18 cellular contexts compared by ENCODE assay signal in the genomic region with DNA sequence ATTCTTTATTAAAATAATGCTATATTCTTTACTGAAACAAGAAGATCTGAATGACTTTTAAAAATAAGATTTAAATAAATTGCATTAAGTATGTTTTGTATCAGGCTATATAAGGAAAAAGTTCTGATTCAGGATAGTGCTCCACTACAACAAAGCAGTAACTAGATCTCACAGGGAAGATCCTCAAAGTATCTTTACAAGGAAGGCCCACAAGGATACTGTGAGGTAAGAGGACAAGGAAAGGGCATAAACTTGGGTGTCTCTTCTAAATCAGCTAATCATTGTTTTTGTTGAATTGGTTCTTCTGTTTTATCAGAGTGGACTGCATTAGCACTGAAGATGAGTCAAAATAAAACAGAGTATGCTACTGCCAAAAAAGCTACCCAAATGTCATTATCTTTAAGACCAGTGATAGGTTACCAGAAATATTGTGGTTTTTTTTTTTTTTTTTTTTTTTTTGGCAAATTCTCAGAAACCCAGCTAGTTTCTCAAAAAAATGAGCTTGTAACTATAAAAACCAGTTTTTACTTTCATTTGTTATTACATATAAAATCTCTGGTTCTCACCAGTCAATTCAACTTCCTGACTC.
DNase-seq lines count a peak whose midpoint lies in the region; ATAC-seq and TF ChIP-seq lines count a peak whose summit lies in the region.
"Had no signal": no experiment of that assay in that cellular context is flagged by ENCODE, and none has a peak within 500 bp of the region (broad histone marks: within the 10 kb centered on the region; RNA-seq: fewer than 3 reads in every experiment).

No MANE protein-coding gene starts in this region.

- no peaks in the 10 kb centered on the region for H3K9me3 Mint-ChIP-seq in GM23338
- H3K9me3 Mint-ChIP-seq in activated CD8-positive, alpha-beta T cell treated with anti-CD3 and anti-CD28 coated beads, Interleukin-2, amount 10 ng/mL, durations not matched to agents 7 days and 5 days (ENCODE audit: insufficient read depth): no peaks in the 10 kb centered on the region
- no peaks in the 10 kb centered on the region for H3K9me3 Mint-ChIP-seq in natural killer cell treated with Interleukin-12 subunit alpha and Interleukin-12 subunit beta and Interleukin-15 and Interleukin-18, amount 100 ng/mL, for 72 hours
- H3K9me3 Mint-ChIP-seq: nephron had no signal

- CTCF ChIA-PET in activated CD8-positive, alpha-beta T cell treated with anti-CD3 and anti-CD28 coated beads, Interleukin-2, amount 10 ng/mL, durations not matched to agents 7 days and 5 days (lab: Charles Lee): interaction anchor here (0.6 to 2.3 kb wide), 4 partner anchors 10 to 256 kb away, joined by 3 to 9 read pairs (median 3); no protein-coding TSS in a partner anchor

- no peaks in the 10 kb centered on the region for H4K20me1 ChIP-seq in GM23338 (replicated peaks; ENCODE audit: insufficient read depth)

- POLR2A ChIA-PET in activated CD8-positive, alpha-beta T cell treated with anti-CD3 and anti-CD28 coated beads, Interleukin-2, amount 10 ng/mL, durations not matched to agents 7 days and 5 days (lab: Charles Lee): no interaction called here

- no peaks in the 10 kb centered on the region; the same call in 2 of the 3 replicates for H3K4me1 Mint-ChIP-seq in GM23338
- H3K4me1 Mint-ChIP-seq in activated CD8-positive, alpha-beta T cell treated with anti-CD3 and anti-CD28 coated beads, Interleukin-2, amount 10 ng/mL, durations not matched to agents 7 days and 5 days (ENCODE audit: low read depth): peaks cover 26% of the 10 kb centered on the region
- peaks cover 10 to 40% of the 10 kb centered on the region in 2 donors for H3K4me1 Mint-ChIP-seq in natural killer cell treated with Interleukin-12 subunit alpha and Interleukin-12 subunit beta and Interleukin-15 and Interleukin-18, amount 100 ng/mL, for 72 hours (ENCODE audit: low read depth in 2 of 2)
- H3K4me1 Mint-ChIP-seq: nephron had no signal

- no peaks in the 10 kb centered on the region for H3F3A ChIP-seq in GM23338 (replicated peaks; ENCODE audit: low read depth)

- H3K4me1 ChIP-seq in GM23338 (ENCODE audit: insufficient read depth): no peaks in the 10 kb centered on the region
- peaks cover 0 to 23% of the 10 kb centered on the region in 2 donors for H3K4me1 ChIP-seq in ascending aorta
- H3K4me1 ChIP-seq: prostate gland had no signal

- ATAC-seq in activated CD4-positive, CD25-positive, alpha-beta regulatory T cell treated with anti-CD3 and anti-CD28 coated beads, Interleukin-2, amount 50 U/mL, for 24 hours: peak; percentile 46 to 71
- no peak for ATAC-seq in GM23338
- ATAC-seq in activated CD8-positive, alpha-beta T cell treated with anti-CD3 and anti-CD28 coated beads, Interleukin-2, amount 10 ng/mL, durations not matched to agents 7 days and 5 days: peak; percentile 61
- ATAC-seq in natural killer cell treated with Interleukin-12 subunit alpha and Interleukin-12 subunit beta and Interleukin-15 and Interleukin-18, amount 100 ng/mL, for 72 hours: peak; percentile 70 to 73
- ATAC-seq: HCT116 had no signal

- no peak overlapping the region for H3K4me3 ChIP-seq in GM23338
- no peak overlapping the region for H3K4me3 ChIP-seq in ascending aorta
- H3K4me3 ChIP-seq: BLaER1 treated with 17β-estradiol and CSF1 and Interleukin-3, amounts not matched to agents 10 nM and 100 nM; prostate gland; smooth muscle cell; tibial nerve had no signal

- no peak overlapping the region for H2AFZ ChIP-seq in GM23338

- TF ChIP-seq CTCF in GM23338 (conservative IDR thresholded peaks at IDR 0.05; ENCODE audit: low read depth in 2 of 2): no peak
- TF ChIP-seq CTCF in ascending aorta (IDR thresholded peaks at IDR 0.05): no peak

- no peak overlapping the region for H3K4me2 ChIP-seq in GM23338
- H3K4me2 ChIP-seq: BLaER1 treated with 17β-estradiol and CSF1 and Interleukin-3, amounts not matched to agents 10 nM and 100 nM; smooth muscle cell had no signal

- intact Hi-C loops in ascending aorta (cut with DNase I): loop anchor here (10.0 kb wide), 1 partner anchor 159 kb away; a partner anchor contains a TSS

- H3K36me3 ChIP-seq in GM23338 (ENCODE audit: insufficient read depth) (no peaks in the 10 kb centered on the region), ascending aorta (no peaks in the 10 kb centered on the region)
- H3K36me3 ChIP-seq: prostate gland, tibial nerve had no signal

- no peaks in the 10 kb centered on the region for H3K79me2 ChIP-seq in GM23338 (replicated peaks; ENCODE audit: insufficient read depth)

- H3K27me3 Mint-ChIP-seq in GM23338 (ENCODE audit: insufficient read depth, low read depth, poor library complexity): no peaks in the 10 kb centered on the region
- H3K27me3 Mint-ChIP-seq in activated CD8-positive, alpha-beta T cell treated with anti-CD3 and anti-CD28 coated beads, Interleukin-2, amount 10 ng/mL, durations not matched to agents 7 days and 5 days (ENCODE audit: low read depth): no peaks in the 10 kb centered on the region
- no peaks in the 10 kb centered on the region for H3K27me3 Mint-ChIP-seq in natural killer cell treated with Interleukin-12 subunit alpha and Interleukin-12 subunit beta and Interleukin-15 and Interleukin-18, amount 100 ng/mL, for 72 hours
- H3K27me3 Mint-ChIP-seq: activated naive CD4-positive, alpha-beta T cell treated with anti-CD3 and anti-CD28 coated beads, Interleukin-2, amount 50 U/mL, for 24 hours had no signal

- H3K27me3 ChIP-seq in GM23338 (ENCODE audit: insufficient read depth) (no peaks in the 10 kb centered on the region), ascending aorta (no peaks in the 10 kb centered on the region)
- H3K27me3 ChIP-seq: BLaER1 treated with 17β-estradiol and CSF1 and Interleukin-3, amounts not matched to agents 10 nM and 100 nM; tibial nerve had no signal

- DNase-seq in activated CD4-positive, CD25-positive, alpha-beta regulatory T cell treated with anti-CD3 and anti-CD28 coated beads, Interleukin-2, amount 50 U/mL, for 72 hours: no peak
- DNase-seq in GM23338 (ENCODE audit: low spot score) (peak; percentile 10), cerebellar nuclear complex (lab: John Stamatoyannopoulos, UW) (no peak), ascending aorta (ENCODE audit: low spot score in 2 of 2) (no peak), Kasumi-1 (lab: John Stamatoyannopoulos, UW) (no peak)
- DNase-seq in activated CD8-positive, alpha-beta T cell treated with anti-CD3 and anti-CD28 coated beads, Interleukin-2, amount 10 ng/mL, durations not matched to agents 7 days and 5 days: no peak
- no peak for DNase-seq in natural killer cell treated with Interleukin-12 subunit alpha and Interleukin-12 subunit beta and Interleukin-15 and Interleukin-18, amount 100 ng/mL, for 72 hours (ENCODE audit: low spot score)
- DNase-seq: DMS53, NCI-H1436 treated with DMSO at 0.1 percent for 48 hours, NCI-H2227 treated with DMSO at 0.1 percent for 48 hours had no signal

- H3K4me3 Mint-ChIP-seq in GM23338: no peak overlapping the region
- no peak overlapping the region for H3K4me3 Mint-ChIP-seq in activated CD8-positive, alpha-beta T cell treated with anti-CD3 and anti-CD28 coated beads, Interleukin-2, amount 10 ng/mL, durations not matched to agents 7 days and 5 days
- peak overlapping the region; percentile 63 for H3K4me3 Mint-ChIP-seq in natural killer cell treated with Interleukin-12 subunit alpha and Interleukin-12 subunit beta and Interleukin-15 and Interleukin-18, amount 100 ng/mL, for 72 hours
- H3K4me3 Mint-ChIP-seq: activated naive CD4-positive, alpha-beta T cell treated with anti-CD3 and anti-CD28 coated beads, Interleukin-2, amount 50 U/mL, for 24 hours; nephron had no signal

- H3K9me2 ChIP-seq in GM23338 (ENCODE audit: insufficient read depth): no peaks in the 10 kb centered on the region

- H3K27ac ChIP-seq in GM23338 (ENCODE audit: low read depth): no peak overlapping the region
- no peak overlapping the region for H3K27ac ChIP-seq in ascending aorta
- H3K27ac ChIP-seq: BLaER1 treated with 17β-estradiol and CSF1 and Interleukin-3, amounts not matched to agents 10 nM and 100 nM; prostate gland had no signal

- H3K36me3 Mint-ChIP-seq in GM23338 (ENCODE audit: low read depth): no peaks in the 10 kb centered on the region
- H3K36me3 Mint-ChIP-seq in activated CD8-positive, alpha-beta T cell treated with anti-CD3 and anti-CD28 coated beads, Interleukin-2, amount 10 ng/mL, durations not matched to agents 7 days and 5 days (ENCODE audit: low read depth): peaks cover 4% of the 10 kb centered on the region
- H3K36me3 Mint-ChIP-seq in natural killer cell treated with Interleukin-12 subunit alpha and Interleukin-12 subunit beta and Interleukin-15 and Interleukin-18, amount 100 ng/mL, for 72 hours: no peaks in the 10 kb centered on the region

- no peak overlapping the region for H3K27ac Mint-ChIP-seq in GM23338
- peak overlapping the region; percentile 31 for H3K27ac Mint-ChIP-seq in activated CD8-positive, alpha-beta T cell treated with anti-CD3 and anti-CD28 coated beads, Interleukin-2, amount 10 ng/mL, durations not matched to agents 7 days and 5 days
- peak overlapping the region; percentile 38 to 62 for H3K27ac Mint-ChIP-seq in natural killer cell treated with Interleukin-12 subunit alpha and Interleukin-12 subunit beta and Interleukin-15 and Interleukin-18, amount 100 ng/mL, for 72 hours
- H3K27ac Mint-ChIP-seq: activated naive CD4-positive, alpha-beta T cell treated with anti-CD3 and anti-CD28 coated beads, Interleukin-2, amount 50 U/mL, for 24 hours; nephron had no signal

- H3K9me3 ChIP-seq in ascending aorta: no peaks in the 10 kb centered on the region
- H3K9me3 ChIP-seq: BLaER1 treated with 17β-estradiol and CSF1 and Interleukin-3, amounts not matched to agents 10 nM and 100 nM; prostate gland; tibial nerve had no signal

TF ChIP-seq in GM23338, 12 proteins besides CTCF, POLR2A, EP300 and RAD21 (continues in another document):
- TF ChIP-seq STAT1 (IDR thresholded peaks at IDR 0.05; ENCODE audit: unreplicated experiment): no peak
